In genomic region chr18:10121028-10121427, GRCh38 we compare ENCODE assay signal across 19 cellular contexts.
"Had no signal": no experiment of that assay in that cellular context is flagged by ENCODE, and none has a peak within 500 bp of the region (broad histone marks: within the 10 kb centered on the region; RNA-seq: fewer than 3 reads in every experiment).

No MANE protein-coding gene starts in this region.

- H3K4me3 ChIP-seq: esophagus muscularis mucosa, hepatocyte, lung, psoas muscle, skin epidermis, stomach had no signal

- H3K27ac ChIP-seq: epithelial cell of prostate, esophagus muscularis mucosa, stomach had no signal

- H3K4me3 Mint-ChIP-seq: nephron had no signal

- H3K27ac Mint-ChIP-seq: naive B cell had no signal

- DNase-seq: effector memory CD4-positive, alpha-beta T cell; head of caudate nucleus; kidney; left colon; left ventricle myocardium superior; mesenchymal stem cell; naive B cell; psoas muscle; retina; stimulated activated CD4-positive, alpha-beta T cell treated with anti-CD3 and anti-CD28 coated beads, Interleukin-12 subunit alpha, Interleukin-12 subunit beta, amount 100 ng/mL, for 4 hours; stimulated activated naive CD4-positive, alpha-beta T cell; stomach; trophoblast cell had no signal

- H3K27me3 ChIP-seq: esophagus muscularis mucosa, hepatocyte, stomach had no signal

- H3K36me3 ChIP-seq: esophagus muscularis mucosa, stomach had no signal

- ATAC-seq: left colon had no signal
